Comparison of ENCODE assay signal across 8 cellular contexts in genomic region chr10:25084447-25084846, GRCh38.
"Had no signal": no experiment of that assay in that cellular context is flagged by ENCODE, and none has a peak within 500 bp of the region (broad histone marks: within the 10 kb centered on the region; RNA-seq: fewer than 3 reads in every experiment).

No MANE protein-coding gene starts in this region.

- H3K9ac ChIP-seq: GM23248 had no signal

- H3K4me3 ChIP-seq: GM23248, HAP-1 had no signal

- H3K36me3 ChIP-seq: HAP-1 had no signal

- DNase-seq: GOT3, H7, KG1 had no signal

- ATAC-seq: HCT116 had no signal

- H3K4me3 Mint-ChIP-seq: IgD-negative memory B cell had no signal

- H3K9me3 ChIP-seq: HAP-1 had no signal

- H3K27ac ChIP-seq: GM23248 had no signal

- H3K36me3 Mint-ChIP-seq: IgD-negative memory B cell had no signal

- H2AFZ ChIP-seq: GM23248 had no signal

- FAIRE-seq: HTR-8/SVneo had no signal

- H3K27ac Mint-ChIP-seq: IgD-negative memory B cell had no signal
